Comparison of ENCODE assay signal across 13 cellular contexts in genomic region chr2:204012081-204012653, GRCh38.
DNase-seq lines count a peak whose midpoint lies in the region; ATAC-seq and TF ChIP-seq lines count a peak whose summit lies in the region.
"Had no signal": no experiment of that assay in that cellular context is flagged by ENCODE, and none has a peak within 500 bp of the region (broad histone marks: within the 10 kb centered on the region; RNA-seq: fewer than 3 reads in every experiment).

No MANE protein-coding gene starts in this region.

- H3K27ac ChIP-seq in 22Rv1 (peak overlapping the region; percentile 90), brain microvascular endothelial cell (no peak overlapping the region)

- no peak for TF ChIP-seq CTCF in 22Rv1 (IDR thresholded peaks at IDR 0.05)
- no peak for TF ChIP-seq CTCF in brain (conservative IDR thresholded peaks at IDR 0.05)
- no peak for TF ChIP-seq CTCF in osteocyte (IDR thresholded peaks at IDR 0.05)
- TF ChIP-seq CTCF in natural killer cell (IDR thresholded peaks at IDR 0.05) = no peak
- TF ChIP-seq CTCF in brain microvascular endothelial cell (IDR thresholded peaks at IDR 0.05; ENCODE audit: low read depth, low read length, missing control alignments) = no peak

- DNase-seq in medulla oblongata (ENCODE audit: extremely low spot score) = peak; percentile 18
- no peak for DNase-seq in osteocyte (ENCODE audit: extremely low spot score, unreplicated experiment)
- DNase-seq in natural killer cell = no peak
- no peak for DNase-seq in brain microvascular endothelial cell
- no peak for DNase-seq in hepatic stellate cell (ENCODE audit: low spot score)
- DNase-seq: activated CD8-positive, alpha-beta T cell treated with anti-CD3 and anti-CD28 coated beads, Interleukin-2, amount 10 ng/mL, durations not matched to agents 7 days and 5 days; endodermal cell; NCI-H187; tibial artery had no signal

- no peak for TF ChIP-seq RAD21 in Ishikawa (IDR thresholded peaks at IDR 0.05; ENCODE audit: low read depth)

- H3K4me3 ChIP-seq in brain microvascular endothelial cell (ENCODE audit: low read depth, low read length) = no peak overlapping the region
- H3K4me3 ChIP-seq: tibial artery had no signal

- in situ Hi-C loops in brain microvascular endothelial cell (cut with HindIII; ENCODE audit: low pct_ligation_motif_present, low sequenced_read_pairs) = no loop called here

- H3K27ac Mint-ChIP-seq in brain = peak overlapping the region; percentile 11 to 83 (median 80)
- H3K27ac Mint-ChIP-seq in osteocyte (ENCODE audit: unreplicated experiment) = no peak overlapping the region
- H3K27ac Mint-ChIP-seq in natural killer cell = no peak overlapping the region
- H3K27ac Mint-ChIP-seq: activated CD8-positive, alpha-beta T cell treated with anti-CD3 and anti-CD28 coated beads, Interleukin-2, amount 10 ng/mL, durations not matched to agents 7 days and 5 days; B cell; endodermal cell had no signal

- H3K36me3 Mint-ChIP-seq in brain (no peaks in the 10 kb centered on the region), osteocyte (ENCODE audit: unreplicated experiment) (no peaks in the 10 kb centered on the region), natural killer cell (no peaks in the 10 kb centered on the region)

- no peaks in the 10 kb centered on the region for H3K27me3 ChIP-seq in brain microvascular endothelial cell (replicated peaks)
- H3K27me3 ChIP-seq: tibial artery had no signal

- H3K36me3 ChIP-seq in brain microvascular endothelial cell (replicated peaks) = no peaks in the 10 kb centered on the region
- H3K36me3 ChIP-seq: tibial artery had no signal

- intact Hi-C loops in natural killer cell (cut with micrococcal nuclease) = no loop called here

- no peak for TF ChIP-seq EP300 in Ishikawa (IDR thresholded peaks at IDR 0.05; ENCODE audit: borderline replicate concordance)

- H3K27me3 Mint-ChIP-seq in brain (no peaks in the 10 kb centered on the region), osteocyte (ENCODE audit: unreplicated experiment) (peaks cover 6% of the 10 kb centered on the region), natural killer cell (ENCODE audit: low read depth in 2 of 2) (peaks cover 0 to 3% of the 10 kb centered on the region in 2 donors)

- peak overlapping the region in 1 of 5 experiments; percentile 48 for H3K4me3 Mint-ChIP-seq in brain
- no peak overlapping the region for H3K4me3 Mint-ChIP-seq in osteocyte (ENCODE audit: unreplicated experiment)
- no peak overlapping the region for H3K4me3 Mint-ChIP-seq in natural killer cell
- H3K4me3 Mint-ChIP-seq: activated CD8-positive, alpha-beta T cell treated with anti-CD3 and anti-CD28 coated beads, Interleukin-2, amount 10 ng/mL, durations not matched to agents 7 days and 5 days; B cell; endodermal cell had no signal

- H3K4me1 Mint-ChIP-seq in brain (peaks cover 28% of the 10 kb centered on the region), osteocyte (ENCODE audit: unreplicated experiment) (peaks cover 11% of the 10 kb centered on the region), natural killer cell (peaks cover 5 to 6% of the 10 kb centered on the region in 2 donors)
- H3K4me1 Mint-ChIP-seq: B cell had no signal

- peaks cover 0 to 3% (median 3%) of the 10 kb centered on the region in 5 experiments for H3K9me3 Mint-ChIP-seq in brain
- no peaks in the 10 kb centered on the region for H3K9me3 Mint-ChIP-seq in osteocyte (ENCODE audit: unreplicated experiment)
- H3K9me3 Mint-ChIP-seq in natural killer cell = peaks cover 0 to 2% of the 10 kb centered on the region in 2 donors
- H3K9me3 Mint-ChIP-seq: endodermal cell had no signal

- ATAC-seq in natural killer cell = no peak
- ATAC-seq: activated CD8-positive, alpha-beta T cell treated with anti-CD3 and anti-CD28 coated beads, Interleukin-2, amount 10 ng/mL, durations not matched to agents 7 days and 5 days had no signal

TF ChIP-seq in Ishikawa, 13 proteins besides CTCF, POLR2A, EP300 and RAD21:
- peak; percentile 29; the same call in 1 of the 2 replicates for TF ChIP-seq TCF12 (IDR thresholded peaks at IDR 0.05; ENCODE audit: low read depth)
- TF ChIP-seq NFIC (IDR thresholded peaks at IDR 0.05) = peak; percentile 77
- peak; percentile 43; the same call in 1 of the 2 replicates for TF ChIP-seq CEBPB (IDR thresholded peaks at IDR 0.05)
- no peak for TF ChIP-seq ZBTB7A (IDR thresholded peaks at IDR 0.05; ENCODE audit: low read depth)
TF ChIP-seq in Ishikawa: peak in this region for 3.

Comparison
In these comparisons a context has a peak if more than half of its experiments do, and no peak if none do; other contexts are left out.
1. H3K27ac Mint-ChIP-seq: peak in brain (5 of 5); none in osteocyte (single experiment) and natural killer cell (0 of 2).